In the genomic region with DNA sequence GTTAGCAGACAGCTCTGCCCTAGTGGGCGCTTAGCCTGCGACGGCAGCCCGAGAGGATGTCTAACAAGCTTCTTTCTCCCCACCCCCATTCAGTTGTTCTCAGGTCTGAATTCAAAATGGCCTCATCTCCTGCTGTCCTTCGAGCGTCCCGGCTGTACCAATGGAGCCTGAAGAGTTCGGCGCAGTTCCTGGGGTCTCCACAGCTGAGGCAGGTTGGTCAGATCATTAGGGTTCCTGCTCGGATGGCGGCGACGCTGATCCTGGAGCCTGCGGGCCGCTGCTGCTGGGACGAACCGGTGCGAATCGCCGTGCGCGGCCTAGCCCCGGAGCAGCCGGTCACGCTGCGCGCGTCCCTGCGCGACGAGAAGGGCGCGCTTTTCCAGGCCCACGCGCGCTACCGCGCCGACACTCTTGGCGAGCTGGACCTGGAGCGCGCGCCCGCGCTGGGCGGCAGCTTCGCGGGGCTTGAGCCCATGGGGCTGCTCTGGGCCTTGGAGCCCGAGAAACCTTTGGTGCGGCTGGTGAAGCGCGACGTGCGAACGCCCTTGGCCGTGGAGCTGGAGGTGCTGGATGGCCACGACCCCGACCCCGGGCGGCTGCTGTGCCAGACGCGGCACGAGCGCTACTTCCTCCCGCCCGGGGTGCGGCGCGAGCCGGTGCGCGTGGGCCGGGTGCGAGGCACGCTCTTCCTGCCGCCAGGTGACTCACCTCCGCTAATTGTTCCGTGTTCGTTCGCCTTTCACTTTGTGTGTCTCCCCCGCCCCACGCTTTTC, we compare ENCODE assay signal across 1 cellular context.
TF ChIP-seq lines count a peak whose summit lies in the region.
"Not testable (repeated sequence)": the region's sequence is repeated elsewhere in the genome, so short reads cannot be mapped to it uniquely, and the experiment has no call there.

A gene with protein sequence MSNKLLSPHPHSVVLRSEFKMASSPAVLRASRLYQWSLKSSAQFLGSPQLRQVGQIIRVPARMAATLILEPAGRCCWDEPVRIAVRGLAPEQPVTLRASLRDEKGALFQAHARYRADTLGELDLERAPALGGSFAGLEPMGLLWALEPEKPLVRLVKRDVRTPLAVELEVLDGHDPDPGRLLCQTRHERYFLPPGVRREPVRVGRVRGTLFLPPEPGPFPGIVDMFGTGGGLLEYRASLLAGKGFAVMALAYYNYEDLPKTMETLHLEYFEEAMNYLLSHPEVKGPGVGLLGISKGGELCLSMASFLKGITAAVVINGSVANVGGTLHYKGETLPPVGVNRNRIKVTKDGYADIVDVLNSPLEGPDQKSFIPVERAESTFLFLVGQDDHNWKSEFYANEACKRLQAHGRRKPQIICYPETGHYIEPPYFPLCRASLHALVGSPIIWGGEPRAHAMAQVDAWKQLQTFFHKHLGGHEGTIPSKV (plus strand): TSS at position 29 of the 773 bp plus-strand sequence. CDS start 28 bp downstream, at position 57.

TF ChIP-seq in HepG2, 621 proteins besides CTCF, POLR2A, EP300 and RAD21 (continued from another document and continues in another):
- TF ChIP-seq, protein P1, sequence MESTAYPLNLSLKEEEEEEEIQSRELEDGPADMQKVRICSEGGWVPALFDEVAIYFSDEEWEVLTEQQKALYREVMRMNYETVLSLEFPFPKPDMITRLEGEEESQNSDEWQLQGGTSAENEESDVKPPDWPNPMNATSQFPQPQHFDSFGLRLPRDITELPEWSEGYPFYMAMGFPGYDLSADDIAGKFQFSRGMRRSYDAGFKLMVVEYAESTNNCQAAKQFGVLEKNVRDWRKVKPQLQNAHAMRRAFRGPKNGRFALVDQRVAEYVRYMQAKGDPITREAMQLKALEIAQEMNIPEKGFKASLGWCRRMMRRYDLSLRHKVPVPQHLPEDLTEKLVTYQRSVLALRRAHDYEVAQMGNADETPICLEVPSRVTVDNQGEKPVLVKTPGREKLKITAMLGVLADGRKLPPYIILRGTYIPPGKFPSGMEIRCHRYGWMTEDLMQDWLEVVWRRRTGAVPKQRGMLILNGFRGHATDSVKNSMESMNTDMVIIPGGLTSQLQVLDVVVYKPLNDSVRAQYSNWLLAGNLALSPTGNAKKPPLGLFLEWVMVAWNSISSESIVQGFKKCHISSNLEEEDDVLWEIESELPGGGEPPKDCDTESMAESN (CRISPR knock-in tag; conservative IDR thresholded peaks at IDR 0.05) = peak; percentile 66; the same call in 1 of the 2 replicates
- TF ChIP-seq MED8 (CRISPR knock-in tag; IDR thresholded peaks at IDR 0.05; ENCODE audit: insufficient replicate concordance) (peak; percentile 65), GABPA (IDR thresholded peaks at IDR 0.05; ENCODE audit: low read depth, low read length) (peak; percentile 17; the same call in 1 of the 2 replicates), HNF4G (IDR thresholded peaks at IDR 0.05; ENCODE audit: borderline replicate concordance, low read depth, low read length) (peak; percentile 77; the same call in 1 of the 2 replicates), ZNF558 (CRISPR knock-in tag; IDR thresholded peaks at IDR 0.05; ENCODE audit: borderline replicate concordance) (peak; percentile 67; the same call in 1 of the 2 replicates), IKZF4 (CRISPR knock-in tag; IDR thresholded peaks at IDR 0.05; ENCODE audit: borderline replicate concordance, low read depth, not compliant biosample characterization) (peak; percentile 53), ZNF138 (CRISPR knock-in tag; IDR thresholded peaks at IDR 0.05; ENCODE audit: low read depth) (peak; percentile 35; the same call in 1 of the 2 replicates), ZNF614 (CRISPR knock-in tag; IDR thresholded peaks at IDR 0.05; ENCODE audit: borderline replicate concordance) (peak; percentile 13; the same call in 1 of the 2 replicates), ZNF230 (CRISPR knock-in tag; IDR thresholded peaks at IDR 0.05) (peak; percentile 72; the same call in 1 of the 2 replicates), ELF4 (CRISPR knock-in tag; IDR thresholded peaks at IDR 0.05; ENCODE audit: borderline replicate concordance) (0 out of 2 replicates have a peak, but pooled peaks have one; percentile 51), SKI (IDR thresholded peaks at IDR 0.05; ENCODE audit: partially characterized antibody) (peak; percentile 93), JUN (CRISPR knock-in tag; IDR thresholded peaks at IDR 0.05) (0 out of 2 replicates have a peak, but pooled peaks have one; percentile 30), ZNF772 (CRISPR knock-in tag; IDR thresholded peaks at IDR 0.05) (peak; percentile 57; the same call in 1 of the 2 replicates), ZBTB21 (CRISPR knock-in tag; IDR thresholded peaks at IDR 0.05) (peak; percentile 14; the same call in 1 of the 2 replicates), IRF2 (CRISPR knock-in tag; IDR thresholded peaks at IDR 0.05) (peak; percentile 43; the same call in 1 of the 2 replicates), ZNF782 (CRISPR knock-in tag; IDR thresholded peaks at IDR 0.05; ENCODE audit: borderline replicate concordance) (peak; percentile 41; the same call in 1 of the 2 replicates), ZSCAN31 (CRISPR knock-in tag; IDR thresholded peaks at IDR 0.05; ENCODE audit: low read depth) (peak; percentile 80)
- not testable (repeated sequence) for TF ChIP-seq GABPA (CRISPR knock-in tag; IDR thresholded peaks at IDR 0.05; ENCODE audit: low read depth); HNF4G (CRISPR knock-in tag; IDR thresholded peaks at IDR 0.05; ENCODE audit: borderline replicate concordance, low read depth)
- TF ChIP-seq, protein P2, sequence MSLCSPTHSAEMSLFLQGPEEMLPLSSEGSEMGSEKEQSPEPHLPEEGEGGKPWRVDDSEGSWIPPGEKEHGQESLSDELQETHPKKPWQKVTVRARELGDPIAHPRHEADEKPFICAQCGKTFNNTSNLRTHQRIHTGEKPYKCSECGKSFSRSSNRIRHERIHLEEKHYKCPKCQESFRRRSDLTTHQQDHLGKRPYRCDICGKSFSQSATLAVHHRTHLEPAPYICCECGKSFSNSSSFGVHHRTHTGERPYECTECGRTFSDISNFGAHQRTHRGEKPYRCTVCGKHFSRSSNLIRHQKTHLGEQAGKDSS (CRISPR knock-in tag; IDR thresholded peaks at IDR 0.05; ENCODE audit: borderline replicate concordance, low read depth) = peak; percentile 47; the same call in 1 of the 2 replicates
- TF ChIP-seq, protein P3, sequence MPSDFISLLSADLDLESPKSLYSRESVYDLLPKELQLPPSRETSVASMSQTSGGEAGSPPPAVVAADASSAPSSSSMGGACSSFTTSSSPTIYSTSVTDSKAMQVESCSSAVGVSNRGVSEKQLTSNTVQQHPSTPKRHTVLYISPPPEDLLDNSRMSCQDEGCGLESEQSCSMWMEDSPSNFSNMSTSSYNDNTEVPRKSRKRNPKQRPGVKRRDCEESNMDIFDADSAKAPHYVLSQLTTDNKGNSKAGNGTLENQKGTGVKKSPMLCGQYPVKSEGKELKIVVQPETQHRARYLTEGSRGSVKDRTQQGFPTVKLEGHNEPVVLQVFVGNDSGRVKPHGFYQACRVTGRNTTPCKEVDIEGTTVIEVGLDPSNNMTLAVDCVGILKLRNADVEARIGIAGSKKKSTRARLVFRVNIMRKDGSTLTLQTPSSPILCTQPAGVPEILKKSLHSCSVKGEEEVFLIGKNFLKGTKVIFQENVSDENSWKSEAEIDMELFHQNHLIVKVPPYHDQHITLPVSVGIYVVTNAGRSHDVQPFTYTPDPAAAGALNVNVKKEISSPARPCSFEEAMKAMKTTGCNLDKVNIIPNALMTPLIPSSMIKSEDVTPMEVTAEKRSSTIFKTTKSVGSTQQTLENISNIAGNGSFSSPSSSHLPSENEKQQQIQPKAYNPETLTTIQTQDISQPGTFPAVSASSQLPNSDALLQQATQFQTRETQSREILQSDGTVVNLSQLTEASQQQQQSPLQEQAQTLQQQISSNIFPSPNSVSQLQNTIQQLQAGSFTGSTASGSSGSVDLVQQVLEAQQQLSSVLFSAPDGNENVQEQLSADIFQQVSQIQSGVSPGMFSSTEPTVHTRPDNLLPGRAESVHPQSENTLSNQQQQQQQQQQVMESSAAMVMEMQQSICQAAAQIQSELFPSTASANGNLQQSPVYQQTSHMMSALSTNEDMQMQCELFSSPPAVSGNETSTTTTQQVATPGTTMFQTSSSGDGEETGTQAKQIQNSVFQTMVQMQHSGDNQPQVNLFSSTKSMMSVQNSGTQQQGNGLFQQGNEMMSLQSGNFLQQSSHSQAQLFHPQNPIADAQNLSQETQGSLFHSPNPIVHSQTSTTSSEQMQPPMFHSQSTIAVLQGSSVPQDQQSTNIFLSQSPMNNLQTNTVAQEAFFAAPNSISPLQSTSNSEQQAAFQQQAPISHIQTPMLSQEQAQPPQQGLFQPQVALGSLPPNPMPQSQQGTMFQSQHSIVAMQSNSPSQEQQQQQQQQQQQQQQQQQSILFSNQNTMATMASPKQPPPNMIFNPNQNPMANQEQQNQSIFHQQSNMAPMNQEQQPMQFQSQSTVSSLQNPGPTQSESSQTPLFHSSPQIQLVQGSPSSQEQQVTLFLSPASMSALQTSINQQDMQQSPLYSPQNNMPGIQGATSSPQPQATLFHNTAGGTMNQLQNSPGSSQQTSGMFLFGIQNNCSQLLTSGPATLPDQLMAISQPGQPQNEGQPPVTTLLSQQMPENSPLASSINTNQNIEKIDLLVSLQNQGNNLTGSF (CRISPR knock-in tag; IDR thresholded peaks at IDR 0.05) = peak; percentile 54
- TF ChIP-seq, protein P4, sequence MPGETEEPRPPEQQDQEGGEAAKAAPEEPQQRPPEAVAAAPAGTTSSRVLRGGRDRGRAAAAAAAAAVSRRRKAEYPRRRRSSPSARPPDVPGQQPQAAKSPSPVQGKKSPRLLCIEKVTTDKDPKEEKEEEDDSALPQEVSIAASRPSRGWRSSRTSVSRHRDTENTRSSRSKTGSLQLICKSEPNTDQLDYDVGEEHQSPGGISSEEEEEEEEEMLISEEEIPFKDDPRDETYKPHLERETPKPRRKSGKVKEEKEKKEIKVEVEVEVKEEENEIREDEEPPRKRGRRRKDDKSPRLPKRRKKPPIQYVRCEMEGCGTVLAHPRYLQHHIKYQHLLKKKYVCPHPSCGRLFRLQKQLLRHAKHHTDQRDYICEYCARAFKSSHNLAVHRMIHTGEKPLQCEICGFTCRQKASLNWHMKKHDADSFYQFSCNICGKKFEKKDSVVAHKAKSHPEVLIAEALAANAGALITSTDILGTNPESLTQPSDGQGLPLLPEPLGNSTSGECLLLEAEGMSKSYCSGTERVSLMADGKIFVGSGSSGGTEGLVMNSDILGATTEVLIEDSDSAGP (CRISPR knock-in tag; IDR thresholded peaks at IDR 0.05; ENCODE audit: borderline replicate concordance) = peak; percentile 94; the same call in 1 of the 2 replicates
- TF ChIP-seq, protein P5, sequence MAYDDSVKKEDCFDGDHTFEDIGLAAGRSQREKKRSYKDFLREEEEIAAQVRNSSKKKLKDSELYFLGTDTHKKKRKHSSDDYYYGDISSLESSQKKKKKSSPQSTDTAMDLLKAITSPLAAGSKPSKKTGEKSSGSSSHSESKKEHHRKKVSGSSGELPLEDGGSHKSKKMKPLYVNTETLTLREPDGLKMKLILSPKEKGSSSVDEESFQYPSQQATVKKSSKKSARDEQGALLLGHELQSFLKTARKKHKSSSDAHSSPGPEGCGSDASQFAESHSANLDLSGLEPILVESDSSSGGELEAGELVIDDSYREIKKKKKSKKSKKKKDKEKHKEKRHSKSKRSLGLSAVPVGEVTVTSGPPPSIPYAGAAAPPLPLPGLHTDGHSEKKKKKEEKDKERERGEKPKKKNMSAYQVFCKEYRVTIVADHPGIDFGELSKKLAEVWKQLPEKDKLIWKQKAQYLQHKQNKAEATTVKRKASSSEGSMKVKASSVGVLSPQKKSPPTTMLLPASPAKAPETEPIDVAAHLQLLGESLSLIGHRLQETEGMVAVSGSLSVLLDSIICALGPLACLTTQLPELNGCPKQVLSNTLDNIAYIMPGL (CRISPR knock-in tag; IDR thresholded peaks at IDR 0.05; ENCODE audit: borderline replicate concordance in 1 of 2, low read depth in 1 of 2) = peak; percentile 79 to 92
- TF ChIP-seq, protein P6, sequence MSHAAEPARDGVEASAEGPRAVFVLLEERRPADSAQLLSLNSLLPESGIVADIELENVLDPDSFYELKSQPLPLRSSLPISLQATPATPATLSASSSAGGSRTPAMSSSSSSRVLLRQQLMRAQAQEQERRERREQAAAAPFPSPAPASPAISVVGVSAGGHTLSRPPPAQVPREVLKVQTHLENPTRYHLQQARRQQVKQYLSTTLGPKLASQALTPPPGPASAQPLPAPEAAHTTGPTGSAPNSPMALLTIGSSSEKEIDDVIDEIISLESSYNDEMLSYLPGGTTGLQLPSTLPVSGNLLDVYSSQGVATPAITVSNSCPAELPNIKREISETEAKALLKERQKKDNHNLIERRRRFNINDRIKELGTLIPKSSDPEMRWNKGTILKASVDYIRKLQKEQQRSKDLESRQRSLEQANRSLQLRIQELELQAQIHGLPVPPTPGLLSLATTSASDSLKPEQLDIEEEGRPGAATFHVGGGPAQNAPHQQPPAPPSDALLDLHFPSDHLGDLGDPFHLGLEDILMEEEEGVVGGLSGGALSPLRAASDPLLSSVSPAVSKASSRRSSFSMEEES (CRISPR knock-in tag; IDR thresholded peaks at IDR 0.05) = peak; percentile 52; the same call in 1 of the 2 replicates
- TF ChIP-seq, protein P7, sequence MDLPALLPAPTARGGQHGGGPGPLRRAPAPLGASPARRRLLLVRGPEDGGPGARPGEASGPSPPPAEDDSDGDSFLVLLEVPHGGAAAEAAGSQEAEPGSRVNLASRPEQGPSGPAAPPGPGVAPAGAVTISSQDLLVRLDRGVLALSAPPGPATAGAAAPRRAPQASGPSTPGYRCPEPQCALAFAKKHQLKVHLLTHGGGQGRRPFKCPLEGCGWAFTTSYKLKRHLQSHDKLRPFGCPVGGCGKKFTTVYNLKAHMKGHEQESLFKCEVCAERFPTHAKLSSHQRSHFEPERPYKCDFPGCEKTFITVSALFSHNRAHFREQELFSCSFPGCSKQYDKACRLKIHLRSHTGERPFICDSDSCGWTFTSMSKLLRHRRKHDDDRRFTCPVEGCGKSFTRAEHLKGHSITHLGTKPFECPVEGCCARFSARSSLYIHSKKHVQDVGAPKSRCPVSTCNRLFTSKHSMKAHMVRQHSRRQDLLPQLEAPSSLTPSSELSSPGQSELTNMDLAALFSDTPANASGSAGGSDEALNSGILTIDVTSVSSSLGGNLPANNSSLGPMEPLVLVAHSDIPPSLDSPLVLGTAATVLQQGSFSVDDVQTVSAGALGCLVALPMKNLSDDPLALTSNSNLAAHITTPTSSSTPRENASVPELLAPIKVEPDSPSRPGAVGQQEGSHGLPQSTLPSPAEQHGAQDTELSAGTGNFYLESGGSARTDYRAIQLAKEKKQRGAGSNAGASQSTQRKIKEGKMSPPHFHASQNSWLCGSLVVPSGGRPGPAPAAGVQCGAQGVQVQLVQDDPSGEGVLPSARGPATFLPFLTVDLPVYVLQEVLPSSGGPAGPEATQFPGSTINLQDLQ (CRISPR knock-in tag; IDR thresholded peaks at IDR 0.05) = 0 out of 2 replicates have a peak, but pooled peaks have one; percentile 29
- TF ChIP-seq, protein P8, sequence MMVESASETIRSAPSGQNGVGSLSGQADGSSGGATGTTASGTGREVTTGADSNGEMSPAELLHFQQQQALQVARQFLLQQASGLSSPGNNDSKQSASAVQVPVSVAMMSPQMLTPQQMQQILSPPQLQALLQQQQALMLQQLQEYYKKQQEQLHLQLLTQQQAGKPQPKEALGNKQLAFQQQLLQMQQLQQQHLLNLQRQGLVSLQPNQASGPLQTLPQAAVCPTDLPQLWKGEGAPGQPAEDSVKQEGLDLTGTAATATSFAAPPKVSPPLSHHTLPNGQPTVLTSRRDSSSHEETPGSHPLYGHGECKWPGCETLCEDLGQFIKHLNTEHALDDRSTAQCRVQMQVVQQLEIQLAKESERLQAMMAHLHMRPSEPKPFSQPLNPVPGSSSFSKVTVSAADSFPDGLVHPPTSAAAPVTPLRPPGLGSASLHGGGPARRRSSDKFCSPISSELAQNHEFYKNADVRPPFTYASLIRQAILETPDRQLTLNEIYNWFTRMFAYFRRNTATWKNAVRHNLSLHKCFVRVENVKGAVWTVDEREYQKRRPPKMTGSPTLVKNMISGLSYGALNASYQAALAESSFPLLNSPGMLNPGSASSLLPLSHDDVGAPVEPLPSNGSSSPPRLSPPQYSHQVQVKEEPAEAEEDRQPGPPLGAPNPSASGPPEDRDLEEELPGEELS (CRISPR knock-in tag; IDR thresholded peaks at IDR 0.05) = 0 out of 2 replicates have a peak, but pooled peaks have one; percentile 14
